ENCODE assay signal across 34 cellular contexts in the genomic region with DNA sequence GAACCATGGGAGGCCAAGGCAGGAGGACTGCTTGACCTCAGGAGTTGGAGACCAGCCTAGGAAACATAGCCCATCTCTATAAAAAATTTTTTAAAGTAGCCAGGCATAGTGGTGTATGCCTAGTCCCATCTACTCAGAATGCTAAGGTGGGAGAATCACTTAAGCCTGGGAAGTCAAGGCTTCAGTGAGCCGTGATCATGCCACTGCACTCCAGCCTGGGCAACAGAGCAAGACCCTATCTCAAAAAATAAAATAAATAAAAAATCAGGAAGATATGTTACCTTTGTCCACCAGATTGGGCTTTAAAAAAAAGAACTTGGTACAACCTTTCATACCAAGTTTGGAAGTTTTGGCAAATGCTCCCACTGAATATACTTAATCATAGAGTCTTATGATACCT. TPM values are rescaled to one million over a fixed set of nuclear protein-coding genes. Genes with fewer than 3 reads are reported as not detected.
"Had no signal": no experiment of that assay in that cellular context is flagged by ENCODE, and none has a peak within 500 bp of the region (broad histone marks: within the 10 kb centered on the region; RNA-seq: fewer than 3 reads in every experiment).

No MANE protein-coding gene starts in this region.

- H3K4me1 ChIP-seq: left lung, lower lobe of right lung, right atrium auricular region, right lobe of liver, stomach, testis, thyroid gland, transverse colon, upper lobe of left lung, vagina had no signal

- H3K27ac Mint-ChIP-seq: mesothelial cell of epicardium, natural killer cell, nephron progenitor cell, neural progenitor cell, progenitor cell of endocrine pancreas had no signal

- H3K9ac ChIP-seq: neural progenitor cell had no signal

- H3K9me3 Mint-ChIP-seq: mesothelial cell of epicardium, natural killer cell, nephron progenitor cell, neural progenitor cell had no signal

- DNase-seq: hippocampal formation; kidney; left colon; left lung; lower lobe of right lung; mammary epithelial cell; mesendoderm; natural killer cell; nephron progenitor cell; occipital lobe; right lobe of liver; stimulated activated CD4-positive, alpha-beta T cell treated with anti-CD3 and anti-CD28 coated beads, Interleukin-1b, Interleukin-23, amount 100 ng/mL, for 48 hours; stimulated activated CD4-positive, alpha-beta T cell treated with anti-CD3 and anti-CD28 coated beads, Interleukin-2, amount 100 ng/mL, for 48 hours; stimulated activated CD4-positive, alpha-beta T cell treated with anti-CD3 and anti-CD28 coated beads, Interleukin-4, amount 100 ng/mL, for 4 hours; stimulated activated CD8-positive, alpha-beta memory T cell treated with anti-CD3 and anti-CD28 coated beads, Interleukin-4, amount 100 ng/mL, for 48 hours; stimulated activated naive B cell treated with anti-CD40 and anti-IgM and Interleukin-4, amounts not matched to agents 10 μg/mL and 1 μg/mL and 100 μg/mL, for 72 hours; stimulated activated naive CD8-positive, alpha-beta T cell treated with anti-CD3 and anti-CD28 coated beads, Interleukin-15, Interleukin-2, amounts not matched to agents 100 U/mL and 50 U/mL, for 24 hours; stomach; testis; thyroid gland; transverse colon; upper lobe of left lung had no signal

- ATAC-seq: left colon; left lung; lower lobe of right lung; natural killer cell; right lobe of liver; stimulated activated naive CD8-positive, alpha-beta T cell treated with anti-CD3 and anti-CD28 coated beads, Interleukin-15, Interleukin-2, amounts not matched to agents 100 U/mL and 50 U/mL, for 24 hours had no signal

- H3K4me2 ChIP-seq: neural progenitor cell, smooth muscle cell had no signal

- H3K4me3 Mint-ChIP-seq: mesothelial cell of epicardium; natural killer cell; nephron progenitor cell; neural progenitor cell; stimulated activated naive B cell treated with anti-CD40 and anti-IgM and Interleukin-4, amounts not matched to agents 10 μg/mL and 1 μg/mL and 100 μg/mL, for 72 hours had no signal

- H3K4me3 ChIP-seq: left lung, lower lobe of right lung, neural progenitor cell, right atrium auricular region, right lobe of liver, smooth muscle cell, stomach, testis, thyroid gland, transverse colon, upper lobe of left lung, vagina had no signal

- H3K27me3 Mint-ChIP-seq: progenitor cell of endocrine pancreas had no signal

- H2AFZ ChIP-seq: neural progenitor cell had no signal

- H3K36me3 Mint-ChIP-seq: mesothelial cell of epicardium; naive B cell; natural killer cell; stimulated activated naive B cell treated with anti-CD40 and anti-IgM and Interleukin-4, amounts not matched to agents 10 μg/mL and 1 μg/mL and 100 μg/mL, for 72 hours had no signal

- H3K36me3 ChIP-seq: left lung, lower lobe of right lung, neural progenitor cell, neutrophil, right atrium auricular region, right lobe of liver, stomach, thyroid gland, transverse colon, upper lobe of left lung, vagina had no signal

- H3K9me3 ChIP-seq: left lung, lower lobe of right lung, neutrophil, right atrium auricular region, right lobe of liver, stomach, testis, thyroid gland, transverse colon, upper lobe of left lung, vagina had no signal

- H3K27me3 ChIP-seq: left lung, neural progenitor cell, neutrophil, right atrium auricular region, right lobe of liver, stomach, testis, thyroid gland, upper lobe of left lung, vagina had no signal

- H3K27ac ChIP-seq: left lung, lower lobe of right lung, neural progenitor cell, right atrium auricular region, right lobe of liver, stomach, testis, thyroid gland, transverse colon, upper lobe of left lung, vagina had no signal

RNA-seq across cellular contexts. Expression of gene CFAP210, which starts 35.3 kb away (rescaled TPM):
- total RNA-seq: left colon, mammary epithelial cell, osteocyte, pulmonary artery endothelial cell, right atrium auricular region, skeletal muscle tissue, transverse colon, urinary bladder had no signal
- polyA plus RNA-seq: mammary epithelial cell, smooth muscle cell had no signal
